In genomic region chr7:1248459-1249131, GRCh38 we compare ENCODE assay signal across 18 cellular contexts. TPM values are rescaled to one million over a fixed set of nuclear protein-coding genes. Genes with fewer than 3 reads are reported as not detected.
A peak's percentile ranks its signal among the peaks of the same experiment; 100 is the strongest.
DNase-seq lines count a peak whose midpoint lies in the region; ATAC-seq, FAIRE-seq and TF ChIP-seq lines count a peak whose summit lies in the region.
"Had no signal": no experiment of that assay in that cellular context is flagged by ENCODE, and none has a peak within 500 bp of the region (broad histone marks: within the 10 kb centered on the region; RNA-seq: fewer than 3 reads in every experiment).

No MANE protein-coding gene starts in this region.

- CTCF ChIA-PET in A549 (lab: Yijun Ruan, JAX) (interaction anchor here (0.6 to 2.3 kb wide), 7 partner anchors 14 to 367 kb away, joined by 3 to 10 read pairs (median 4); no protein-coding TSS in a partner anchor), mammary epithelial cell (lab: Charles Lee; ENCODE audit: low non-redundant PET) (interaction anchor here (0.6 kb wide), 1 partner anchor 22 kb away, joined by 10 read pairs; no protein-coding TSS in a partner anchor)
- CTCF ChIA-PET in CD8-positive, alpha-beta T cell (lab: Charles Lee): no interaction called here

- peaks cover 67% of the 10 kb centered on the region for H3K27me3 Mint-ChIP-seq in CD8-positive, alpha-beta T cell (ENCODE audit: low read depth)
- H3K27me3 Mint-ChIP-seq in endothelial cell (ENCODE audit: unreplicated experiment): peaks cover 20% of the 10 kb centered on the region

- H3K36me3 Mint-ChIP-seq in CD8-positive, alpha-beta T cell: no peaks in the 10 kb centered on the region
- H3K36me3 Mint-ChIP-seq in endothelial cell (ENCODE audit: low read depth, unreplicated experiment): no peaks in the 10 kb centered on the region
- H3K36me3 Mint-ChIP-seq: activated CD8-positive, alpha-beta memory T cell treated with anti-CD3 and anti-CD28 coated beads, Interleukin-2, amount 10 ng/mL, durations not matched to agents 7 days and 5 days had no signal

- H3K4me3 ChIP-seq in A549 (no peak overlapping the region), RWPE2 (ENCODE audit: severe bottlenecking) (no peak overlapping the region), lower lobe of right lung (no peak overlapping the region), stomach (no peak overlapping the region), mammary epithelial cell (replicated peaks in 1 of 3; ENCODE audit: insufficient read depth in 1 of 3, low read depth in 2 of 3, low read length in 3 of 3) (no peak overlapping the region)
- H3K4me3 ChIP-seq in CD8-positive, alpha-beta T cell (ENCODE audit: low read depth, low read length): no peak overlapping the region
- H3K4me3 ChIP-seq: pancreas had no signal

- peak overlapping the region; percentile 45 for H3K4me3 Mint-ChIP-seq in CD8-positive, alpha-beta T cell
- no peak overlapping the region for H3K4me3 Mint-ChIP-seq in endothelial cell (ENCODE audit: unreplicated experiment)
- H3K4me3 Mint-ChIP-seq: activated CD8-positive, alpha-beta memory T cell treated with anti-CD3 and anti-CD28 coated beads, Interleukin-2, amount 10 ng/mL, durations not matched to agents 7 days and 5 days had no signal

- DNase-seq in A549 (ENCODE audit: low read depth in 1 of 2, low spot score in 1 of 2) (peak in 1 of 2 experiments; percentile 22), RWPE2 (ENCODE audit: low spot score) (no peak), lower lobe of right lung (peak; percentile 39), stomach (no peak), mammary epithelial cell (no peak), endothelial cell (ENCODE audit: low spot score) (no peak), NCI-H345 (lab: John Stamatoyannopoulos, UW) (no peak)
- DNase-seq in CD8-positive, alpha-beta T cell: no peak
- DNase-seq: activated CD8-positive, alpha-beta memory T cell treated with anti-CD3 and anti-CD28 coated beads, Interleukin-2, amount 10 ng/mL, durations not matched to agents 7 days and 5 days; activated gamma-delta T cell treated with Interleukin-2 at 50 U/mL for 16 hours; brain microvascular endothelial cell; foreskin melanocyte; mesenchymal stem cell; MV-4-11; stimulated activated CD4-positive, alpha-beta T cell treated with anti-CD3 and anti-CD28 coated beads, Interleukin-12 subunit alpha, Interleukin-12 subunit beta, amount 100 ng/mL, for 4 hours had no signal

- peaks cover 48% of the 10 kb centered on the region for H3K27me3 ChIP-seq in CD8-positive, alpha-beta T cell (ENCODE audit: insufficient read depth, low read length)
- peaks cover 96% of the 10 kb centered on the region for H3K27me3 ChIP-seq in RWPE2 (ENCODE audit: insufficient read depth, poor library complexity, severe bottlenecking)
- peaks cover 100% of the 10 kb centered on the region for H3K27me3 ChIP-seq in lower lobe of right lung (ENCODE audit: low read depth)
- H3K27me3 ChIP-seq in stomach: peaks cover 57 to 100% (median 95%) of the 10 kb centered on the region in 3 donors
- peaks cover 65% of the 10 kb centered on the region for H3K27me3 ChIP-seq in mammary epithelial cell (ENCODE audit: insufficient read depth, low read length)

- TF ChIP-seq CTCF in A549 (IDR thresholded peaks at IDR 0.05) (no peak), RWPE2 (IDR thresholded peaks at IDR 0.05; ENCODE audit: poor library complexity, severe bottlenecking) (no peak), lower lobe of right lung (IDR thresholded peaks at IDR 0.05) (no peak), stomach (IDR thresholded peaks at IDR 0.05) (no peak), mammary epithelial cell (conservative IDR thresholded peaks at IDR 0.05 in 1 of 2, IDR thresholded peaks at IDR 0.05 in 1 of 2; ENCODE audit: extremely low read depth in 1 of 2, insufficient read depth in 1 of 2, low read depth in 1 of 2, low read length in 2 of 2) (no peak), endothelial cell (IDR thresholded peaks at IDR 0.05; ENCODE audit: unreplicated experiment) (no peak)
- no peak for TF ChIP-seq CTCF in CD8-positive, alpha-beta T cell (IDR thresholded peaks at IDR 0.05)

- H3K4me1 Mint-ChIP-seq in CD8-positive, alpha-beta T cell (ENCODE audit: low read depth): peaks cover 12% of the 10 kb centered on the region
- no peaks in the 10 kb centered on the region for H3K4me1 Mint-ChIP-seq in endothelial cell (ENCODE audit: unreplicated experiment)
- H3K4me1 Mint-ChIP-seq: activated CD8-positive, alpha-beta memory T cell treated with anti-CD3 and anti-CD28 coated beads, Interleukin-2, amount 10 ng/mL, durations not matched to agents 7 days and 5 days had no signal

- WGBS in A549 (ENCODE audit: missing lambda C conversion rate): 56% methylated on average over 32 of the region's 32 CpGs
- WGBS in stomach, 5 donors: 4 to 6% (median 6%) methylated on average over 11 to 32 of the region's 32 CpGs
- WGBS in mammary epithelial cell (ENCODE audit: low coverage, missing lambda C conversion rate): 14% methylated on average over 24 of the region's 32 CpGs

- H3K36me3 ChIP-seq in CD8-positive, alpha-beta T cell (ENCODE audit: insufficient read depth, low read length): no peaks in the 10 kb centered on the region
- no peaks in the 10 kb centered on the region for H3K36me3 ChIP-seq in RWPE2 (ENCODE audit: low read depth)
- no peaks in the 10 kb centered on the region for H3K36me3 ChIP-seq in lower lobe of right lung
- no peaks in the 10 kb centered on the region for H3K36me3 ChIP-seq in stomach
- no peaks in the 10 kb centered on the region for H3K36me3 ChIP-seq in mammary epithelial cell (ENCODE audit: insufficient read depth, low read length)
- H3K36me3 ChIP-seq: brain microvascular endothelial cell, pancreas had no signal

- BruUV-seq in mammary epithelial cell (replicated peaks; lab: Mats Ljungman, UMichigan): no TSS peak

- no peak overlapping the region for H3K27ac ChIP-seq in A549
- no peak overlapping the region for H3K27ac ChIP-seq in CD8-positive, alpha-beta T cell (ENCODE audit: low read depth, low read length)
- no peak overlapping the region for H3K27ac ChIP-seq in RWPE2 (ENCODE audit: poor library complexity, severe bottlenecking)
- no peak overlapping the region for H3K27ac ChIP-seq in lower lobe of right lung
- no peak overlapping the region for H3K27ac ChIP-seq in stomach
- H3K27ac ChIP-seq in mammary epithelial cell (ENCODE audit: insufficient read depth, low read depth, low read length): no peak overlapping the region
- H3K27ac ChIP-seq: brain microvascular endothelial cell, pancreas had no signal

- H3K4me1 ChIP-seq in A549 (peaks cover 12% of the 10 kb centered on the region; the same call in 1 of the 3 replicates), RWPE2 (ENCODE audit: insufficient read depth, poor library complexity, severe bottlenecking) (no peaks in the 10 kb centered on the region), lower lobe of right lung (peaks cover 22% of the 10 kb centered on the region), stomach (peaks cover 17 to 32% (median 23%) of the 10 kb centered on the region in 4 donors), mammary epithelial cell (ENCODE audit: insufficient read depth, low read length) (no peaks in the 10 kb centered on the region)
- H3K4me1 ChIP-seq in CD8-positive, alpha-beta T cell (ENCODE audit: insufficient read depth, low read length): peaks cover 25% of the 10 kb centered on the region
- H3K4me1 ChIP-seq: pancreas had no signal

- no peak overlapping the region for H3K9ac ChIP-seq in mammary epithelial cell (ENCODE audit: insufficient read depth, low read length)

- in situ Hi-C loops in mammary epithelial cell (cut with MboI; ENCODE audit: low sequenced_read_pairs in 2 of 2): no loop called here

- POLR2A ChIA-PET in A549 (lab: Yijun Ruan, JAX): no interaction called here
- POLR2A ChIA-PET in CD8-positive, alpha-beta T cell (lab: Charles Lee): no interaction called here

- ATAC-seq in A549 (peak in 1 of 2 experiments; percentile 45; a peak in 3 of 6 replicates), RWPE2 (ENCODE audit: low read depth) (peak; percentile 20; the same call in 1 of the 3 replicates), lower lobe of right lung (no peak)
- peak; percentile 35 for ATAC-seq in CD8-positive, alpha-beta T cell
- ATAC-seq: activated CD8-positive, alpha-beta memory T cell treated with anti-CD3 and anti-CD28 coated beads, Interleukin-2, amount 10 ng/mL, durations not matched to agents 7 days and 5 days had no signal

- intact Hi-C loops in CD8-positive, alpha-beta T cell (cut with DNase I, micrococcal nuclease): no loop called here
- intact Hi-C loops in lower lobe of right lung (cut with DNase I): no loop called here
- intact Hi-C loops in stomach (cut with DNase I; ENCODE audit: low total_unique reads): no loop called here
- intact Hi-C loops in mammary epithelial cell (cut with micrococcal nuclease): no loop called here

- no peaks in the 10 kb centered on the region for H3K79me2 ChIP-seq in mammary epithelial cell (ENCODE audit: insufficient read depth, low read length)

- dilution Hi-C loops in mammary epithelial cell (cut with HindIII; ENCODE audit: low sequenced_read_pairs): no loop called here

- TF ChIP-seq POLR2A in A549 (IDR thresholded peaks at IDR 0.05; ENCODE audit: low read length): no peak
- no peak for TF ChIP-seq POLR2A in stomach (IDR thresholded peaks at IDR 0.05)

- no peak for FAIRE-seq in A549 (lab: Jason Lieb, UNC)
- FAIRE-seq: HTR-8/SVneo, pancreas had no signal

- no peaks in the 10 kb centered on the region for H3K9me3 Mint-ChIP-seq in CD8-positive, alpha-beta T cell
- H3K9me3 Mint-ChIP-seq in endothelial cell (ENCODE audit: unreplicated experiment): no peaks in the 10 kb centered on the region

- peak overlapping the region; percentile 60; the same call in 1 of the 3 replicates for H3K4me2 ChIP-seq in A549
- no peak overlapping the region for H3K4me2 ChIP-seq in mammary epithelial cell (ENCODE audit: insufficient read depth, low read depth, low read length)

- H4K20me1 ChIP-seq in mammary epithelial cell (ENCODE audit: insufficient read depth, low read length): peaks cover 5% of the 10 kb centered on the region

- no peak for TF ChIP-seq RAD21 in A549 (conservative IDR thresholded peaks at IDR 0.05 in 1 of 2, IDR thresholded peaks at IDR 0.05 in 1 of 2)

- TF ChIP-seq EP300 in A549 (IDR thresholded peaks at IDR 0.05): no peak
- TF ChIP-seq EP300 in stomach (IDR thresholded peaks at IDR 0.05): no peak

- H2AFZ ChIP-seq in mammary epithelial cell (ENCODE audit: low read depth, low read length): no peak overlapping the region

- H3K9me3 ChIP-seq in A549 (no peaks in the 10 kb centered on the region), RWPE2 (ENCODE audit: severe bottlenecking) (no peaks in the 10 kb centered on the region), lower lobe of right lung (no peaks in the 10 kb centered on the region), stomach (no peaks in the 10 kb centered on the region), mammary epithelial cell (replicated peaks; ENCODE audit: insufficient read depth, low read length) (no peaks in the 10 kb centered on the region)
- H3K9me3 ChIP-seq in CD8-positive, alpha-beta T cell (ENCODE audit: low read length): no peaks in the 10 kb centered on the region
- H3K9me3 ChIP-seq: pancreas had no signal

- no peak overlapping the region for H3K27ac Mint-ChIP-seq in CD8-positive, alpha-beta T cell
- H3K27ac Mint-ChIP-seq in endothelial cell (ENCODE audit: unreplicated experiment): no peak overlapping the region
- H3K27ac Mint-ChIP-seq: activated CD8-positive, alpha-beta memory T cell treated with anti-CD3 and anti-CD28 coated beads, Interleukin-2, amount 10 ng/mL, durations not matched to agents 7 days and 5 days had no signal

RNA-seq across cellular contexts. Expression of gene UNCX, which starts 15.9 kb away (rescaled TPM):
- polyA plus RNA-seq in A549 (2011; rRNA removed): not detected in 2 replicates
- not detected in 2 replicates for polyA plus RNA-seq in A549 (2012; cell fraction: cytosol; rRNA removed)
- not detected in 2 replicates for polyA plus RNA-seq in A549 (2012; cell fraction: nucleus; rRNA removed)
- not detected in 3 replicates for polyA plus RNA-seq in A549 (2017; fragmentation: RNase III; extraction: RNeasy Plus Mini Kit Qiagen cat#74134 plus additional on column Dnase treatment)
- not detected in 2 replicates for polyA minus RNA-seq in A549 (2011; rRNA and poly(A)+ RNA removed)
- total RNA-seq in CD8-positive, alpha-beta T cell: not detected
- total RNA-seq in lower lobe of right lung: not detected
- total RNA-seq in stomach: not detected
- polyA plus RNA-seq in stomach: not detected
- not detected for total RNA-seq in mammary epithelial cell
- polyA plus RNA-seq in mammary epithelial cell: not detected
- polyA minus RNA-seq in mammary epithelial cell: not detected
- total RNA-seq in endothelial cell (ENCODE audit: unreplicated experiment): not detected
- total RNA-seq: activated CD8-positive, alpha-beta memory T cell treated with anti-CD3 and anti-CD28 coated beads, Interleukin-2, amount 10 ng/mL, durations not matched to agents 7 days and 5 days; OCI-LY7; pancreas had no signal
- polyA plus RNA-seq: pancreas had no signal

Comparison
In these comparisons a context has a peak if more than half of its experiments do, and no peak if none do; other contexts are left out.
1. ATAC-seq: peak in CD8-positive, alpha-beta T cell (single experiment) and RWPE2 (single experiment); none in lower lobe of right lung (0 of 2).